ENCODE assay signal across 8 cellular contexts in genomic region chr2:189579585-189579984, GRCh38. TPM values are rescaled to one million over a fixed set of nuclear protein-coding genes. Genes with fewer than 3 reads are reported as not detected.
A peak's percentile ranks its signal among the peaks of the same experiment; 100 is the strongest.
DNase-seq lines count a peak whose midpoint lies in the region; ATAC-seq, FAIRE-seq and TF ChIP-seq lines count a peak whose summit lies in the region.

No MANE protein-coding gene starts in this region.

- H3K4me3 ChIP-seq in HCT116 (replicated peaks in 1 of 2; ENCODE audit: low read depth in 1 of 2, low read length in 2 of 2), result no peak overlapping the region

- H3K4me2 ChIP-seq in HCT116 (ENCODE audit: low read length), result no peak overlapping the region

- H3K36me3 Mint-ChIP-seq in T-helper 17 cell (ENCODE audit: low read depth) (peaks cover 3% of the 10 kb centered on the region), glutamatergic neuron (ENCODE audit: unreplicated experiment) (no peaks in the 10 kb centered on the region), progenitor cell of endocrine pancreas (ENCODE audit: insufficient read depth) (no peaks in the 10 kb centered on the region)

- TF ChIP-seq CTCF in HCT116 (IDR thresholded peaks at IDR 0.05 in 2 of 3, conservative IDR thresholded peaks at IDR 0.05 in 1 of 3; ENCODE audit: borderline replicate concordance in 1 of 3, insufficient read depth in 1 of 3, low read depth in 2 of 3, low read length in 2 of 3), result no peak
- TF ChIP-seq CTCF in glutamatergic neuron (IDR thresholded peaks at IDR 0.05; ENCODE audit: partially characterized antibody, unreplicated experiment), result no peak
- no peak for TF ChIP-seq CTCF in progenitor cell of endocrine pancreas (IDR thresholded peaks at IDR 0.05; ENCODE audit: unreplicated experiment)

- ATAC-seq in HCT116, result no peak
- no peak for ATAC-seq in T-helper 17 cell
- no peak for ATAC-seq in GM21526 (IDR thresholded peaks at IDR 0.05; ENCODE audit: low FRiP score, unreplicated experiment)

- no peaks in the 10 kb centered on the region for H3K36me3 ChIP-seq in HCT116 (ENCODE audit: control insufficient read depth in 1 of 2, insufficient read depth in 2 of 2, low read length in 2 of 2)

- H3K9me2 ChIP-seq in HCT116 (ENCODE audit: insufficient read depth), result no peaks in the 10 kb centered on the region

- no peak for TF ChIP-seq RAD21 in HCT116 (IDR thresholded peaks at IDR 0.05; ENCODE audit: low read depth)

- no peaks in the 10 kb centered on the region for H3K9me3 ChIP-seq in HCT116 (ENCODE audit: control insufficient read depth in 1 of 2, insufficient read depth in 1 of 2, low read depth in 1 of 2, low read length in 2 of 2)
- H3K9me3 ChIP-seq in T-helper 17 cell (ENCODE audit: control insufficient read depth, low read length, poor library complexity, severe bottlenecking), result no peaks in the 10 kb centered on the region

- TF ChIP-seq POLR2A in HCT116 (IDR thresholded peaks at IDR 0.05; ENCODE audit: borderline replicate concordance, extremely low read depth, insufficient read depth, insufficient read length), result no peak

- no peak overlapping the region for H3K9ac ChIP-seq in HCT116 (ENCODE audit: low read length)

- intact Hi-C loops in HCT116 (cut with micrococcal nuclease) (no loop called here), head of caudate nucleus (cut with DNase I) (no loop called here)

- no TSS peak for BruUV-seq in HCT116 (replicated peaks; lab: Mats Ljungman, UMichigan)

- H3K9me3 Mint-ChIP-seq in glutamatergic neuron (ENCODE audit: unreplicated experiment) (no peaks in the 10 kb centered on the region), progenitor cell of endocrine pancreas (ENCODE audit: low read depth) (no peaks in the 10 kb centered on the region)

- no peak overlapping the region for H2AFZ ChIP-seq in HCT116 (ENCODE audit: low read depth, low read length, poor library complexity, severe bottlenecking)

- POLR2A ChIA-PET in HCT116 (lab: Charles Lee), result no interaction called here

- peaks cover 4% of the 10 kb centered on the region for H3K27me3 Mint-ChIP-seq in T-helper 17 cell
- peaks cover 12% of the 10 kb centered on the region for H3K27me3 Mint-ChIP-seq in glutamatergic neuron (ENCODE audit: unreplicated experiment)
- peaks cover 10% of the 10 kb centered on the region for H3K27me3 Mint-ChIP-seq in progenitor cell of endocrine pancreas

- FAIRE-seq in urothelium cell line (lab: Jason Lieb, UNC), result no peak

- no peaks in the 10 kb centered on the region for H3K27me3 ChIP-seq in HCT116 (ENCODE audit: insufficient read depth, low read length)

- H3K4me1 Mint-ChIP-seq in T-helper 17 cell (peaks cover 44% of the 10 kb centered on the region), glutamatergic neuron (ENCODE audit: low read depth, unreplicated experiment) (peaks cover 7% of the 10 kb centered on the region), progenitor cell of endocrine pancreas (ENCODE audit: low read depth) (peaks cover 51% of the 10 kb centered on the region)

- peak overlapping the region; percentile 87 for H3K4me3 Mint-ChIP-seq in T-helper 17 cell
- H3K4me3 Mint-ChIP-seq in glutamatergic neuron (ENCODE audit: unreplicated experiment), result peak overlapping the region; percentile 79
- H3K4me3 Mint-ChIP-seq in progenitor cell of endocrine pancreas (ENCODE audit: low read depth), result peak overlapping the region; percentile 79

- H3K79me2 ChIP-seq in HCT116 (ENCODE audit: insufficient read depth, low read length), result no peaks in the 10 kb centered on the region

- H3K4me1 ChIP-seq in HCT116 (ENCODE audit: control insufficient read depth in 1 of 2, insufficient read depth in 2 of 2, low read length in 2 of 2), result peaks cover 0 to 5% of the 10 kb centered on the region in 2 experiments; a peak in 1 of 4 replicates

- RAD21 ChIA-PET in HCT116 (lab: Charles Lee; ENCODE audit: low non-redundant PET in 1 of 2, low total read pairs in 2 of 2, uncharacterized antibody in 2 of 2, unreplicated experiment in 2 of 2), result no interaction called here

- H3K27ac ChIP-seq in HCT116 (ENCODE audit: low read depth, low read length), result no peak overlapping the region

- H3K27ac Mint-ChIP-seq in T-helper 17 cell, result peak overlapping the region; percentile 79
- H3K27ac Mint-ChIP-seq in glutamatergic neuron (ENCODE audit: unreplicated experiment), result no peak overlapping the region
- H3K27ac Mint-ChIP-seq in progenitor cell of endocrine pancreas, result peak overlapping the region; percentile 53

- CTCF ChIA-PET in HCT116 (lab: Charles Lee), result no interaction called here

- no peak for DNase-seq in HCT116 (ENCODE audit: low read depth, low spot score)
- no peak for DNase-seq in T-helper 17 cell
- no peak for DNase-seq in glutamatergic neuron
- no peak for DNase-seq in progenitor cell of endocrine pancreas (ENCODE audit: low spot score, unreplicated experiment)
- DNase-seq in head of caudate nucleus, result no peak
- no peak for DNase-seq in urothelium cell line (ENCODE audit: low spot score)
- no peak for DNase-seq in D341Med (ENCODE audit: low spot score)

- H4K20me1 ChIP-seq in HCT116 (ENCODE audit: insufficient read depth), result no peaks in the 10 kb centered on the region

TF ChIP-seq in HCT116, 20 proteins besides CTCF, POLR2A, EP300 and RAD21:
- TF ChIP-seq SIN3A (IDR thresholded peaks at IDR 0.05; ENCODE audit: low read depth) (no peak), REST (IDR thresholded peaks at IDR 0.05; ENCODE audit: low read depth) (no peak), CEBPB (IDR thresholded peaks at IDR 0.05; ENCODE audit: low read depth) (0 out of 2 replicates have a peak, but pooled peaks have one; percentile 29), EZH2phosphoT487 (IDR thresholded peaks at IDR 0.05; ENCODE audit: borderline replicate concordance) (no peak)

RNA-seq across cellular contexts. Expression of gene SLC40A1, which starts 1.0 kb away (rescaled TPM):
- total RNA-seq in HCT116 (2021; ENCODE audit: unreplicated experiment) (1.5 TPM), T-helper 17 cell (10 to 100 TPM; 30.9 to 92.7 TPM), glutamatergic neuron (ENCODE audit: unreplicated experiment) (0.56 TPM), progenitor cell of endocrine pancreas (14.6 and 15.8 TPM in 2 replicates)
- 0.17 and 0.25 TPM in 2 replicates for polyA plus RNA-seq in HCT116 (2012)
